Comparison of ENCODE assay signal across 18 cellular contexts in the genomic region with DNA sequence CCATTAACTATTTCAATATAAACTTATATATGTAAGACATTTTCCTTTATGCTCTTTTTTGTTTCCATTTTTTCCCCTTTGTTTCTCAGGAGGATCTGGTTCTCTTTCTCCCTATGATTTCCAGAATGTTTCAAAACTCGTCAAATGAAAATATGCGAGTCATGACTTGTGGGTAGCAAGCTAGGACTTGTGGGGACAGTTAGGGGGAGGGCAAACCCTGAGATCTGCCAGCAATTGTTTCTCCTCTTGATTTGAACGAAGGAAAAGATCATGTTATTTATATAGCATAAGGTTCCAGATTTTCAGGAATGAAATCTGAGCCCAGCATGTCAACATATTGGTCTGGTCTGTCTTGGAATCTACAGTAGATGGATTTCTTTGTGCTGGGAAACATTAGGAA. TPM values are rescaled to one million over a fixed set of nuclear protein-coding genes. Genes with fewer than 3 reads are reported as not detected.
DNase-seq lines count a peak whose midpoint lies in the region; ATAC-seq, FAIRE-seq and TF ChIP-seq lines count a peak whose summit lies in the region.
"Had no signal": no experiment of that assay in that cellular context is flagged by ENCODE, and none has a peak within 500 bp of the region (broad histone marks: within the 10 kb centered on the region; RNA-seq: fewer than 3 reads in every experiment).

No MANE protein-coding gene starts in this region.

- FAIRE-seq in A549 (lab: Jason Lieb, UNC): peak; percentile 36
- FAIRE-seq: A204.1, GM12892, K562 had no signal

- H3K36me3 Mint-ChIP-seq in endodermal cell (ENCODE audit: low read depth) (no peaks in the 10 kb centered on the region), nephron (ENCODE audit: low read depth) (no peaks in the 10 kb centered on the region)

- DNase-seq in A549 (ENCODE audit: low read depth in 1 of 2, low spot score in 1 of 2) (no peak), NCI-H1105 treated with DMSO at 0.1 percent for 48 hours (lab: John Stamatoyannopoulos, UW) (peak; percentile 19), endodermal cell (no peak), NCI-H69 (lab: John Stamatoyannopoulos, UW) (no peak), KG1 (lab: John Stamatoyannopoulos, UW) (no peak)
- DNase-seq in stimulated activated CD4-positive, alpha-beta T cell treated with anti-CD3 and anti-CD28 coated beads, Interleukin-2, amount 100 ng/mL, for 48 hours: no peak
- DNase-seq: COR-L47, NCI-H1092 treated with DMSO at 0.1 percent for 48 hours, NCI-H524 treated with DMSO at 0.1 percent for 48 hours had no signal

- H3K27ac Mint-ChIP-seq in endodermal cell (peak overlapping the region; percentile 92), nephron (peak overlapping the region; percentile 25 to 59 (median 41))

- no peaks in the 10 kb centered on the region for H3K9me3 ChIP-seq in A549
- no peaks in the 10 kb centered on the region for H3K9me3 ChIP-seq in endodermal cell (ENCODE audit: control insufficient read depth, low read length)
- H3K9me3 ChIP-seq: SJSA1 had no signal

- TF ChIP-seq EP300 in A549 (IDR thresholded peaks at IDR 0.05): no peak

- H3K4me1 Mint-ChIP-seq in endodermal cell (peaks cover 56% of the 10 kb centered on the region), nephron (peaks cover 41% of the 10 kb centered on the region)

- H3K27me3 ChIP-seq in endodermal cell (ENCODE audit: control insufficient read depth, insufficient read depth, low read length, poor library complexity, severe bottlenecking): no peaks in the 10 kb centered on the region
- H3K27me3 ChIP-seq: SJSA1 had no signal

- POLR2A ChIA-PET in A549 (lab: Yijun Ruan, JAX): no interaction called here

- no peak overlapping the region for H3K27ac ChIP-seq in A549
- H3K27ac ChIP-seq in endodermal cell (ENCODE audit: low read depth, low read length): no peak overlapping the region
- H3K27ac ChIP-seq: C4-2B, RWPE1, SJSA1 had no signal

- peak overlapping the region; percentile 55 for H3K4me3 Mint-ChIP-seq in endodermal cell
- H3K4me3 Mint-ChIP-seq in nephron: peak overlapping the region in 1 of 3 experiments; percentile 31

- H3K9ac ChIP-seq in endodermal cell (ENCODE audit: extremely low read depth, low read length, poor library complexity, severe bottlenecking): no peak overlapping the region

- CTCF ChIA-PET in A549 (lab: Yijun Ruan, JAX): interaction anchor here (0.7 kb wide), 1 partner anchor 439 kb away, joined by 6 read pairs; no protein-coding TSS in a partner anchor

- no peak for TF ChIP-seq POLR2A in A549 (IDR thresholded peaks at IDR 0.05; ENCODE audit: low read length)

- H3K4me2 ChIP-seq in A549: no peak overlapping the region

- H3K27me3 Mint-ChIP-seq in endodermal cell (ENCODE audit: insufficient read depth) (no peaks in the 10 kb centered on the region), nephron (ENCODE audit: low read depth) (peaks cover 19% of the 10 kb centered on the region)

- TF ChIP-seq CTCF in A549 (IDR thresholded peaks at IDR 0.05) (no peak), endodermal cell (conservative IDR thresholded peaks at IDR 0.05) (no peak), nephron (IDR thresholded peaks at IDR 0.05; ENCODE audit: unreplicated experiment in 3 of 3) (no peak)

- H3K9me3 Mint-ChIP-seq in endodermal cell: no peaks in the 10 kb centered on the region
- no peaks in the 10 kb centered on the region for H3K9me3 Mint-ChIP-seq in nephron

- no peak for TF ChIP-seq RAD21 in A549 (conservative IDR thresholded peaks at IDR 0.05 in 1 of 2, IDR thresholded peaks at IDR 0.05 in 1 of 2)

- 55% methylated on average over 3 of the region's 3 CpGs for WGBS in A549 (ENCODE audit: missing lambda C conversion rate)
- 82% methylated on average over 3 of the region's 3 CpGs; no CpG with 5 or more reads in 1 of the 2 experiments for WGBS in endodermal cell (ENCODE audit: insufficient coverage in 1 of 2, insufficient read length in 1 of 2), 2 experiments

- H3K4me1 ChIP-seq in A549: no peaks in the 10 kb centered on the region
- peaks cover 3% of the 10 kb centered on the region for H3K4me1 ChIP-seq in endodermal cell (ENCODE audit: control insufficient read depth, insufficient read depth, low read length)

- no peaks in the 10 kb centered on the region for H3K36me3 ChIP-seq in endodermal cell (ENCODE audit: control insufficient read depth, insufficient read depth, low read length)
- H3K36me3 ChIP-seq: SJSA1 had no signal

- no peak overlapping the region for H3K4me3 ChIP-seq in A549
- no peak overlapping the region for H3K4me3 ChIP-seq in endodermal cell (ENCODE audit: low read length)
- H3K4me3 ChIP-seq: K562, SJSA1 had no signal

- ATAC-seq in A549: no peak
- ATAC-seq in GM21423 (IDR thresholded peaks at IDR 0.05; ENCODE audit: unreplicated experiment): no peak

TF ChIP-seq in A549, 52 proteins besides CTCF, POLR2A, EP300 and RAD21:
- TF ChIP-seq KDM1A (IDR thresholded peaks at IDR 0.05; ENCODE audit: low read depth) (no peak), CHD4 (IDR thresholded peaks at IDR 0.05; ENCODE audit: borderline replicate concordance) (no peak), FOSL2 (IDR thresholded peaks at IDR 0.05) (no peak), FOSL2 (CRISPR knock-in tag; IDR thresholded peaks at IDR 0.05) (no peak), SMC3 (IDR thresholded peaks at IDR 0.05) (no peak), HDAC2 (IDR thresholded peaks at IDR 0.05) (no peak), FOSB (CRISPR knock-in tag; IDR thresholded peaks at IDR 0.05) (no peak), RARB (CRISPR knock-in tag; IDR thresholded peaks at IDR 0.05) (no peak), EHMT2 (IDR thresholded peaks at IDR 0.05; ENCODE audit: low read depth) (no peak), MAZ (IDR thresholded peaks at IDR 0.05; ENCODE audit: borderline replicate concordance, low read depth, low read length) (no peak)
- TF ChIP-seq, protein P1, sequence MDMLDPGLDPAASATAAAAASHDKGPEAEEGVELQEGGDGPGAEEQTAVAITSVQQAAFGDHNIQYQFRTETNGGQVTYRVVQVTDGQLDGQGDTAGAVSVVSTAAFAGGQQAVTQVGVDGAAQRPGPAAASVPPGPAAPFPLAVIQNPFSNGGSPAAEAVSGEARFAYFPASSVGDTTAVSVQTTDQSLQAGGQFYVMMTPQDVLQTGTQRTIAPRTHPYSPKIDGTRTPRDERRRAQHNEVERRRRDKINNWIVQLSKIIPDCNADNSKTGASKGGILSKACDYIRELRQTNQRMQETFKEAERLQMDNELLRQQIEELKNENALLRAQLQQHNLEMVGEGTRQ (IDR thresholded peaks at IDR 0.05): no peak
- TF ChIP-seq, protein P2, sequence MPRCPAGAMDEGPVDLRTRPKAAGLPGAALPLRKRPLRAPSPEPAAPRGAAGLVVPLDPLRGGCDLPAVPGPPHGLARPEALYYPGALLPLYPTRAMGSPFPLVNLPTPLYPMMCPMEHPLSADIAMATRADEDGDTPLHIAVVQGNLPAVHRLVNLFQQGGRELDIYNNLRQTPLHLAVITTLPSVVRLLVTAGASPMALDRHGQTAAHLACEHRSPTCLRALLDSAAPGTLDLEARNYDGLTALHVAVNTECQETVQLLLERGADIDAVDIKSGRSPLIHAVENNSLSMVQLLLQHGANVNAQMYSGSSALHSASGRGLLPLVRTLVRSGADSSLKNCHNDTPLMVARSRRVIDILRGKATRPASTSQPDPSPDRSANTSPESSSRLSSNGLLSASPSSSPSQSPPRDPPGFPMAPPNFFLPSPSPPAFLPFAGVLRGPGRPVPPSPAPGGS (IDR thresholded peaks at IDR 0.05): no peak

RNA-seq across cellular contexts. Expression of gene GPC4, which starts 28.9 kb away (rescaled TPM):
- polyA plus RNA-seq in A549 (2011; rRNA removed) (0.03 TPM in 1 of 2 replicates, not detected in the other), A549 (2017; fragmentation: RNase III; extraction: RNeasy Plus Mini Kit Qiagen cat#74134 plus additional on column Dnase treatment) (0.01 TPM in 1 of 3 replicates, not detected in the others)
- polyA plus RNA-seq in A549 (2012; cell fraction: cytosol; rRNA removed): 0.01 TPM in 1 of 2 replicates, not detected in the other
- 0.01 TPM in 1 of 2 replicates, not detected in the other for polyA plus RNA-seq in A549 (2012; cell fraction: nucleus; rRNA removed)
- not detected in 2 replicates for polyA minus RNA-seq in A549 (2011; rRNA and poly(A)+ RNA removed)
- 100 to 1,000 TPM; 281 to 829 TPM for total RNA-seq in endodermal cell
- 119 TPM for polyA plus RNA-seq in endodermal cell (2013, experiment 1 of 2)
- polyA plus RNA-seq in endodermal cell (2013, experiment 2 of 2): 101 TPM
- total RNA-seq: OCI-LY7 had no signal
- polyA plus RNA-seq: K562 had no signal
